In the genomic region with DNA sequence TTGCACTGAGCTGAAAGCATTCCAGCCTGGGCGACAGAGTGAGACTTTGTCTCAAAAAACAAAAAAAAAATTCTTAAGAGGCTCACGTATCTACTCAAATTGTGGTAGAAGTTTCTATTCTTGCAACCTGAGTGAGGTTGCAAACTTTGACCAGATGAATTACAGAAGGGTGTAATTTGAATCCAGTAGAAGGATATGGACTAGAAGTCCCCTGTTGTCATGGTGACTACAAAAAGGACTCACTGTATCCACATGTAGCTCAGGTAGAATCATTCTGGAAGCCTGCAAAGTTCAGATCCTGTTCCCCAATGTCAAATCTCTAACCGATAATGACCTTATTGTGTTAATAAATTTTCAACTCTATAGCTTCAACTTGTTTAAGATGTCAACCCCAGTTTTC, we compare ENCODE assay signal across 18 cellular contexts.
"Had no signal": no experiment of that assay in that cellular context is flagged by ENCODE, and none has a peak within 500 bp of the region (broad histone marks: within the 10 kb centered on the region; RNA-seq: fewer than 3 reads in every experiment).

No MANE protein-coding gene starts in this region.

- DNase-seq: occipital lobe; ovary; posterior cingulate gyrus; psoas muscle; right cardiac atrium; right lobe of liver; sigmoid colon; small intestine; stimulated activated CD4-positive, alpha-beta T cell treated with anti-CD3 and anti-CD28 coated beads, Interleukin-15, amount 100 ng/mL, for 24 hours; stimulated activated CD4-positive, alpha-beta T cell treated with anti-CD3 and anti-CD28 coated beads, Interleukin-2, amount 100 ng/mL, for 24 hours; stimulated activated CD4-positive, alpha-beta T cell treated with anti-CD3 and anti-CD28 coated beads, Interleukin-2, amount 100 ng/mL, for 48 hours; stimulated activated CD4-positive, alpha-beta T cell treated with anti-CD3 and anti-CD28 coated beads, Interleukin-4, amount 100 ng/mL, for 24 hours; stimulated activated naive B cell treated with anti-CD40 and anti-IgM and Interleukin-4, amounts not matched to agents 10 μg/mL and 1 μg/mL and 100 μg/mL, for 72 hours; stimulated activated naive CD4-positive, alpha-beta T cell treated with Interleukin-2 at 50 U/mL for 16 hours; stomach; thyroid gland; trophoblast cell; upper lobe of left lung had no signal
